In genomic region chr5:31581498-31582099, GRCh38 we compare ENCODE assay signal across 10 cellular contexts. TPM values are rescaled to one million over a fixed set of nuclear protein-coding genes. Genes with fewer than 3 reads are reported as not detected.
DNase-seq lines count a peak whose midpoint lies in the region; ATAC-seq, FAIRE-seq and TF ChIP-seq lines count a peak whose summit lies in the region.
"Had no signal": no experiment of that assay in that cellular context is flagged by ENCODE, and none has a peak within 500 bp of the region (broad histone marks: within the 10 kb centered on the region; RNA-seq: fewer than 3 reads in every experiment).

No MANE protein-coding gene starts in this region.

- H3K9me2 ChIP-seq in Loucy (replicated peaks; ENCODE audit: low read depth, low read length) = no peaks in the 10 kb centered on the region

- no peak overlapping the region for H3K4me3 Mint-ChIP-seq in activated naive CD4-positive, alpha-beta T cell treated with anti-CD3 and anti-CD28 coated beads, Interleukin-2, amount 10 ng/mL, durations not matched to agents 7 days and 5 days
- H3K4me3 Mint-ChIP-seq: memory B cell had no signal

- no peak overlapping the region for H3K9ac ChIP-seq in Loucy (ENCODE audit: low read depth, low read length, poor library complexity, severe bottlenecking)

- H3K4me1 ChIP-seq in Loucy (ENCODE audit: insufficient read depth, low read length, poor library complexity, severe bottlenecking) (no peaks in the 10 kb centered on the region), spleen (no peaks in the 10 kb centered on the region)
- H3K4me1 ChIP-seq: SJCRH30 had no signal

- no peak overlapping the region; the same call in 1 of the 2 replicates for H2AFZ ChIP-seq in Loucy (ENCODE audit: low read length)

- TF ChIP-seq CTCF in Loucy (conservative IDR thresholded peaks at IDR 0.05; ENCODE audit: low read length) (peak; percentile 71), spleen (IDR thresholded peaks at IDR 0.05 in 8 of 11, conservative IDR thresholded peaks at IDR 0.05 in 3 of 11) (peak in 7 of 11 experiments; percentile 17 to 50 (median 44))

- no peaks in the 10 kb centered on the region for H4K20me1 ChIP-seq in Loucy (ENCODE audit: insufficient read depth, low read length, poor library complexity, severe bottlenecking)

- intact Hi-C loops in spleen (cut with DNase I; ENCODE audit: low total_unique reads) = loop anchor here (5.0 kb wide), 2 partner anchors 226 to 511 kb away; no protein-coding TSS in a partner anchor

- H3K4me3 ChIP-seq in Loucy (ENCODE audit: low read length, poor library complexity, severe bottlenecking) (no peak overlapping the region), spleen (no peak overlapping the region)
- H3K4me3 ChIP-seq: SJCRH30 had no signal

- peaks cover 15% of the 10 kb centered on the region for H3K27me3 Mint-ChIP-seq in activated naive CD4-positive, alpha-beta T cell treated with anti-CD3 and anti-CD28 coated beads, Interleukin-2, amount 10 ng/mL, durations not matched to agents 7 days and 5 days

- no peaks in the 10 kb centered on the region for H3K27me3 ChIP-seq in Loucy (ENCODE audit: insufficient read depth, low read length, poor library complexity, severe bottlenecking)
- peaks cover 0 to 28% (median 0%) of the 10 kb centered on the region in 7 donors for H3K27me3 ChIP-seq in spleen (replicated peaks in 1 of 7)
- H3K27me3 ChIP-seq: SJCRH30 had no signal

- H3K27ac Mint-ChIP-seq in activated naive CD4-positive, alpha-beta T cell treated with anti-CD3 and anti-CD28 coated beads, Interleukin-2, amount 10 ng/mL, durations not matched to agents 7 days and 5 days = no peak overlapping the region
- H3K27ac Mint-ChIP-seq: memory B cell had no signal

- no peaks in the 10 kb centered on the region for H3K36me3 ChIP-seq in Loucy (ENCODE audit: insufficient read depth, low read length)
- H3K36me3 ChIP-seq in spleen = no peaks in the 10 kb centered on the region
- H3K36me3 ChIP-seq: SJCRH30 had no signal

- no peaks in the 10 kb centered on the region for H3F3A ChIP-seq in Loucy (ENCODE audit: low read depth)

- DNase-seq in DMS53 treated with DMSO at 0.1 percent for 48 hours (lab: John Stamatoyannopoulos, UW; ENCODE audit: unreplicated experiment) (peak; percentile 9), SKM-1 treated with dmso at 0.1 percent for 144 hours (lab: John Stamatoyannopoulos, UW; ENCODE audit: unreplicated experiment) (peak; percentile 28), frontal cortex (ENCODE audit: low spot score in 2 of 2) (peak in 1 of 2 donors; percentile 21), spleen (no peak)
- no peak for DNase-seq in activated CD4-positive, alpha-beta T cell treated with anti-CD3 and anti-CD28 coated beads, Interleukin-2, amount 50 U/mL, for 4 hours
- DNase-seq in activated naive CD4-positive, alpha-beta T cell treated with anti-CD3 and anti-CD28 coated beads, Interleukin-2, amount 10 ng/mL, durations not matched to agents 7 days and 5 days = no peak

- no peaks in the 10 kb centered on the region for H3K36me3 Mint-ChIP-seq in activated naive CD4-positive, alpha-beta T cell treated with anti-CD3 and anti-CD28 coated beads, Interleukin-2, amount 10 ng/mL, durations not matched to agents 7 days and 5 days

- FAIRE-seq in frontal cortex (lab: Jason Lieb, UNC) = peak; percentile 90

- H3K4me1 Mint-ChIP-seq in activated naive CD4-positive, alpha-beta T cell treated with anti-CD3 and anti-CD28 coated beads, Interleukin-2, amount 10 ng/mL, durations not matched to agents 7 days and 5 days = no peaks in the 10 kb centered on the region
- H3K4me1 Mint-ChIP-seq: memory B cell had no signal

- no peaks in the 10 kb centered on the region for H3K9me3 Mint-ChIP-seq in activated naive CD4-positive, alpha-beta T cell treated with anti-CD3 and anti-CD28 coated beads, Interleukin-2, amount 10 ng/mL, durations not matched to agents 7 days and 5 days

- no peak for ATAC-seq in GM19023 (IDR thresholded peaks at IDR 0.05; ENCODE audit: unreplicated experiment)

- no peaks in the 10 kb centered on the region for H3K9me3 ChIP-seq in Loucy (ENCODE audit: insufficient read depth, low read depth, low read length)
- no peaks in the 10 kb centered on the region for H3K9me3 ChIP-seq in spleen

- CTCF ChIA-PET in activated naive CD4-positive, alpha-beta T cell treated with anti-CD3 and anti-CD28 coated beads, Interleukin-2, amount 10 ng/mL, durations not matched to agents 7 days and 5 days (lab: Charles Lee) = interaction anchor here (1.6 to 1.9 kb wide), 2 partner anchors 228 to 243 kb away, joined by 3 to 6 read pairs; no protein-coding TSS in a partner anchor

- WGBS in spleen, 5 donors = 30 to 43% (median 33%) methylated on average over 3 of the region's 3 CpGs

- no peaks in the 10 kb centered on the region for H3K79me2 ChIP-seq in Loucy (ENCODE audit: insufficient read depth, low read length)

- H3K27ac ChIP-seq in spleen = no peak overlapping the region
- H3K27ac ChIP-seq: SJCRH30 had no signal

- H3K4me2 ChIP-seq in Loucy (ENCODE audit: low read depth, low read length, poor library complexity, severe bottlenecking) = no peak overlapping the region

- TF ChIP-seq POLR2A in spleen (IDR thresholded peaks at IDR 0.05) = no peak

RNA-seq across cellular contexts. Expression of gene C5orf22, which starts 49.5 kb away (rescaled TPM):
- total RNA-seq in frontal cortex (23.2 TPM), spleen (10 to 100 TPM; 16.5 to 25.8 (median 23.7) TPM)
- polyA plus RNA-seq in spleen = 1 to 10 TPM; 5.3 to 8.6 (median 8.1) TPM

RNA-seq across cellular contexts. Expression of gene DROSHA, which starts 49.7 kb away (rescaled TPM):
- total RNA-seq in frontal cortex (59.5 TPM), spleen (10 to 100 TPM; 34.8 to 56.7 (median 45.8) TPM)
- polyA plus RNA-seq in spleen = 10 to 100 TPM; 39.4 to 68.5 (median 53.2) TPM

RNA-seq across cellular contexts. Expression of gene PDZD2, which starts 57.3 kb away (rescaled TPM):
- total RNA-seq in frontal cortex = 14.7 TPM
- 1 to 10 TPM in 6 of 7 donors, under 1 TPM in 1; 0.70 to 4.7 (median 2.9) TPM for total RNA-seq in spleen
- polyA plus RNA-seq in spleen = under 1 TPM; 0.09 to 0.74 (median 0.39) TPM

Comparison
In these comparisons a context has a peak if more than half of its experiments do, and no peak if none do; other contexts are left out.
1. DNase-seq: peak in DMS53 treated with DMSO at 0.1 percent for 48 hours (single experiment) and SKM-1 treated with dmso at 0.1 percent for 144 hours (single experiment); none in spleen (single experiment), activated CD4-positive, alpha-beta T cell treated with anti-CD3 and anti-CD28 coated beads, Interleukin-2, amount 50 U/mL, for 4 hours (0 of 2) and activated naive CD4-positive, alpha-beta T cell treated with anti-CD3 and anti-CD28 coated beads, Interleukin-2, amount 10 ng/mL, durations not matched to agents 7 days and 5 days (single experiment).